In the genomic region with DNA sequence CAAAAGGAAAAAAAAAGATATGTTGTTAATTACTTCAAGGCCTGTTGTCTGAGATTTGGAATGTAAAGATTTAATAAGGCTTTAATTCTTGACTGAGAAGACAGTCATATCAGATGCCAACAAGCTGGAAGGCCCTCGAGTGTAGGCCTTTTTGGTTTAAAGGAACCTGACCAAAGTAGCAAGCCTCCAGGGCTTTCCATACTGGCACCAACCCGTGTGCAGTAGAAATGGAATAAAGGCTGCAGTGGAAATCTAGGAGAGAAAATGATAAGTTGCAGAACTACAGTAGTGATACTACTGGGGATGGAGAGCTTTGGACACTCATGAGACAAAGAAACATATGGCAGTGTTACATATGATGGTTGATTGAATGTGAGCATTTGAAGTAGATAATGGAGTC, we compare ENCODE assay signal across 23 cellular contexts.
DNase-seq lines count a peak whose midpoint lies in the region; ATAC-seq and TF ChIP-seq lines count a peak whose summit lies in the region.
"Had no signal": no experiment of that assay in that cellular context is flagged by ENCODE, and none has a peak within 500 bp of the region (broad histone marks: within the 10 kb centered on the region; RNA-seq: fewer than 3 reads in every experiment).

No MANE protein-coding gene starts in this region.

- H3K9me3 ChIP-seq in neural progenitor cell (ENCODE audit: low read depth) = no peaks in the 10 kb centered on the region
- H3K9me3 ChIP-seq: BLaER1, HAP-1, MG63 had no signal

- no peaks in the 10 kb centered on the region for H3F3A ChIP-seq in neural progenitor cell (ENCODE audit: low read depth)

- no peak overlapping the region for H3K9ac ChIP-seq in neural progenitor cell
- H3K9ac ChIP-seq: BLaER1, GM23248 had no signal

- peak overlapping the region in 1 of 5 experiments; percentile 4 for H3K4me3 Mint-ChIP-seq in brain
- H3K4me3 Mint-ChIP-seq in neural progenitor cell = no peak overlapping the region
- H3K4me3 Mint-ChIP-seq: CD4-positive, alpha-beta T cell had no signal

- no peak overlapping the region for H3K4me3 ChIP-seq in neural progenitor cell
- H3K4me3 ChIP-seq: BLaER1, GM23248, HAP-1, K562, MG63 had no signal

- H3K27ac Mint-ChIP-seq in brain (peak overlapping the region in 4 of 5 experiments; percentile 15 to 91 (median 82)), neural progenitor cell (peak overlapping the region; percentile 71)
- H3K27ac Mint-ChIP-seq: CD4-positive, alpha-beta T cell had no signal

- H3K4me1 Mint-ChIP-seq in brain (peaks cover 54% of the 10 kb centered on the region), neural progenitor cell (peaks cover 26% of the 10 kb centered on the region)

- TF ChIP-seq CTCF in brain (conservative IDR thresholded peaks at IDR 0.05) = no peak
- TF ChIP-seq CTCF in neural progenitor cell (IDR thresholded peaks at IDR 0.05) = no peak

- H3K27me3 Mint-ChIP-seq in brain = no peaks in the 10 kb centered on the region
- H3K27me3 Mint-ChIP-seq in neural progenitor cell (ENCODE audit: insufficient read depth, low read depth) = no peaks in the 10 kb centered on the region
- H3K27me3 Mint-ChIP-seq: CD4-positive, alpha-beta T cell had no signal

- DNase-seq in DMS 273 (lab: John Stamatoyannopoulos, UW; ENCODE audit: unreplicated experiment) = peak; percentile 29
- no peak for DNase-seq in DMS 273 treated with DMSO at 0.1 percent for 48 hours (lab: John Stamatoyannopoulos, UW)
- peak; percentile 37 to 70 for DNase-seq in NCI-H2081 (lab: John Stamatoyannopoulos, UW)
- DNase-seq in neural progenitor cell (ENCODE audit: low spot score) = no peak
- DNase-seq in posterior cingulate gyrus = no peak
- no peak for DNase-seq in erythroblast (lab: John Stamatoyannopoulos, UW)
- DNase-seq: ACHN; CD4-positive, alpha-beta T cell; DND-41; GM23248; MG63; NCI-H1048; NCI-H2107; NCI-H2227 treated with DMSO at 0.1 percent for 48 hours; NCI-H510A; Right ventricle myocardium superior had no signal

- H3K4me2 ChIP-seq in neural progenitor cell = no peak overlapping the region
- H3K4me2 ChIP-seq: BLaER1 had no signal

- no peaks in the 10 kb centered on the region for H4K20me1 ChIP-seq in neural progenitor cell (ENCODE audit: low read depth)
- H4K20me1 ChIP-seq: BLaER1 had no signal

- TF ChIP-seq POLR2A in erythroblast (IDR thresholded peaks at IDR 0.05; ENCODE audit: low read length) = no peak

- H3K36me3 ChIP-seq in neural progenitor cell = no peaks in the 10 kb centered on the region
- H3K36me3 ChIP-seq: BLaER1, HAP-1, MG63 had no signal

- H3K27ac ChIP-seq in neural progenitor cell = no peak overlapping the region
- H3K27ac ChIP-seq: 22Rv1, BLaER1, GM23248 had no signal

- no peaks in the 10 kb centered on the region for H3K27me3 ChIP-seq in neural progenitor cell
- H3K27me3 ChIP-seq: BLaER1 had no signal

- H3K79me2 ChIP-seq in neural progenitor cell (ENCODE audit: low read depth) = no peaks in the 10 kb centered on the region

- no peak for ATAC-seq in GM18870 (IDR thresholded peaks at IDR 0.05; ENCODE audit: unreplicated experiment)
- ATAC-seq: HepG2, K562 had no signal

- H3K4me1 ChIP-seq in neural progenitor cell = no peaks in the 10 kb centered on the region
- H3K4me1 ChIP-seq: BLaER1, HAP-1 had no signal

- intact Hi-C loops in posterior cingulate gyrus (cut with DNase I) = no loop called here

- peak overlapping the region; percentile 57 for H2AFZ ChIP-seq in neural progenitor cell (replicated peaks)
- H2AFZ ChIP-seq: GM23248 had no signal

- H3K36me3 Mint-ChIP-seq in brain (no peaks in the 10 kb centered on the region), neural progenitor cell (no peaks in the 10 kb centered on the region)

- H3K9me3 Mint-ChIP-seq in brain (no peaks in the 10 kb centered on the region), neural progenitor cell (no peaks in the 10 kb centered on the region)
- H3K9me3 Mint-ChIP-seq: CD4-positive, alpha-beta T cell had no signal

Comparison
In these comparisons a context has a peak if more than half of its experiments do, and no peak if none do; other contexts are left out.
1. DNase-seq: peak in DMS 273 (single experiment) and NCI-H2081 (2 of 2); none in DMS 273 treated with DMSO at 0.1 percent for 48 hours (single experiment), neural progenitor cell (single experiment), posterior cingulate gyrus (0 of 10) and erythroblast (0 of 2).